8 cellular contexts compared by ENCODE assay signal in the genomic region with DNA sequence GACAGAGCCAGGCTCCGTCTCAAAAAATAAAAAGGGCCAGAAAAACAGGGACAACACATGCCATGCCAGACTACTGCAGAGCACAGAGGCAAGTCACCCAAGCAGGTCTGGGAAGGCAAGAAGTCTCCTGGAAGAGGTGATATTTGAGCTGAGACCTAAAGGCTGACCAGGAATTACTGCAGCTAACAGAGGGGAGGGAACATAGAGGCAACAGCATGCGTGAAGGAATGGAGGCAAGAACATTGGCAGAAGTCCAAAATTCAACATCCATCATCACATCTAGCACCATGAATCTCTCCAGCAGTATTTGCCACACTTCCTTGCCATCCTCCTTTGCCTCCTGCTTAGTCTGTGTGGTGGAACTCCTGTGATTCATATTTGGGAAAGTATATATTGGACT. TPM values are rescaled to one million over a fixed set of nuclear protein-coding genes. Genes with fewer than 3 reads are reported as not detected.
DNase-seq lines count a peak whose midpoint lies in the region; ATAC-seq and TF ChIP-seq lines count a peak whose summit lies in the region.

No MANE protein-coding gene starts in this region.

- DNase-seq in A673 (ENCODE audit: low spot score), result peak; percentile 17
- DNase-seq in HFF-Myc (ENCODE audit: extremely low read depth, low read depth), result no peak
- DNase-seq in activated naive CD8-positive, alpha-beta T cell treated with anti-CD3 and anti-CD28 coated beads for 36 hours, result no peak
- no peak for DNase-seq in lower lobe of right lung
- DNase-seq in stimulated activated CD4-positive, alpha-beta T cell treated with anti-CD3 and anti-CD28 coated beads, Interleukin-1b, Interleukin-23, amount 100 ng/mL, for 48 hours, result no peak
- no peak for DNase-seq in NCI-H524 (lab: John Stamatoyannopoulos, UW)
- DNase-seq in activated CD4-positive, CD25-positive, alpha-beta regulatory T cell (lab: John Stamatoyannopoulos, UW), result no peak
- DNase-seq in HPDE6-E6E7 (ENCODE audit: extremely low spot score), result no peak

- CTCF ChIA-PET in A673 (lab: Charles Lee), result no interaction called here

- no peak for ATAC-seq in lower lobe of right lung

- H3K27me3 Mint-ChIP-seq in activated naive CD8-positive, alpha-beta T cell treated with anti-CD3 and anti-CD28 coated beads for 36 hours, result no peaks in the 10 kb centered on the region

- H3K36me3 Mint-ChIP-seq in activated naive CD8-positive, alpha-beta T cell treated with anti-CD3 and anti-CD28 coated beads for 36 hours, result peaks cover 10% of the 10 kb centered on the region

- POLR2A ChIA-PET in A673 (lab: Charles Lee; ENCODE audit: low non-redundant PET), result no interaction called here

- H3K9me3 ChIP-seq in A673 (ENCODE audit: low read depth, low read length, poor library complexity, severe bottlenecking) (no peaks in the 10 kb centered on the region), lower lobe of right lung (no peaks in the 10 kb centered on the region)

- intact Hi-C loops in A673 (cut with micrococcal nuclease; ENCODE audit: unreplicated experiment) (loop anchor here (1.0 kb wide), 1 partner anchor 344 kb away; no protein-coding TSS in a partner anchor), lower lobe of right lung (cut with DNase I) (no loop called here)

- no TSS peak for BruUV-seq in A673 (replicated peaks; lab: Mats Ljungman, UMichigan)

- peaks cover 12% of the 10 kb centered on the region for H3K4me1 ChIP-seq in A673 (ENCODE audit: insufficient read depth, low read length, poor library complexity, severe bottlenecking)
- peaks cover 28% of the 10 kb centered on the region for H3K4me1 ChIP-seq in lower lobe of right lung

- H3K36me3 ChIP-seq in A673 (ENCODE audit: insufficient read depth, low read length, poor library complexity, severe bottlenecking) (no peaks in the 10 kb centered on the region), lower lobe of right lung (no peaks in the 10 kb centered on the region)

- H3K27ac ChIP-seq in A673 (ENCODE audit: low read depth, low read length, poor library complexity, severe bottlenecking), result no peak overlapping the region
- H3K27ac ChIP-seq in lower lobe of right lung, result peak overlapping the region; percentile 88

- H3K4me1 Mint-ChIP-seq in activated naive CD8-positive, alpha-beta T cell treated with anti-CD3 and anti-CD28 coated beads for 36 hours, result peaks cover 42% of the 10 kb centered on the region

- no peaks in the 10 kb centered on the region for H3K9me3 Mint-ChIP-seq in activated naive CD8-positive, alpha-beta T cell treated with anti-CD3 and anti-CD28 coated beads for 36 hours

- H3K4me3 Mint-ChIP-seq in activated naive CD8-positive, alpha-beta T cell treated with anti-CD3 and anti-CD28 coated beads for 36 hours, result peak overlapping the region; percentile 90

- H3K4me3 ChIP-seq in A673 (ENCODE audit: low read depth, low read length, poor library complexity, severe bottlenecking), result peak overlapping the region; percentile 93
- H3K4me3 ChIP-seq in HFF-Myc (replicated peaks; ENCODE audit: low read depth, low read length), result peak overlapping the region; percentile 94
- H3K4me3 ChIP-seq in lower lobe of right lung, result peak overlapping the region; percentile 87

- H3K27ac Mint-ChIP-seq in activated naive CD8-positive, alpha-beta T cell treated with anti-CD3 and anti-CD28 coated beads for 36 hours, result peak overlapping the region; percentile 95

- TF ChIP-seq CTCF in A673 (conservative IDR thresholded peaks at IDR 0.05; ENCODE audit: low read depth, low read length), result no peak
- no peak for TF ChIP-seq CTCF in HFF-Myc (IDR thresholded peaks at IDR 0.05; ENCODE audit: low read depth, low read length, missing control alignments)
- no peak for TF ChIP-seq CTCF in lower lobe of right lung (IDR thresholded peaks at IDR 0.05)

- H3K27me3 ChIP-seq in A673 (replicated peaks; ENCODE audit: insufficient read depth, low read depth, low read length, poor library complexity) (no peaks in the 10 kb centered on the region), lower lobe of right lung (ENCODE audit: low read depth) (no peaks in the 10 kb centered on the region)

RNA-seq across cellular contexts. Expression of gene TSEN2, which starts 0.9 kb away (rescaled TPM):
- total RNA-seq in A673 (2021) (34.5 TPM in 2 replicates), lower lobe of right lung (23.6 TPM)
- total RNA-seq in activated naive CD8-positive, alpha-beta T cell treated with anti-CD3 and anti-CD28 coated beads for 36 hours, result 10 to 100 TPM; 24.7 to 29.7 TPM
